19 cellular contexts compared by ENCODE assay signal in the genomic region with DNA sequence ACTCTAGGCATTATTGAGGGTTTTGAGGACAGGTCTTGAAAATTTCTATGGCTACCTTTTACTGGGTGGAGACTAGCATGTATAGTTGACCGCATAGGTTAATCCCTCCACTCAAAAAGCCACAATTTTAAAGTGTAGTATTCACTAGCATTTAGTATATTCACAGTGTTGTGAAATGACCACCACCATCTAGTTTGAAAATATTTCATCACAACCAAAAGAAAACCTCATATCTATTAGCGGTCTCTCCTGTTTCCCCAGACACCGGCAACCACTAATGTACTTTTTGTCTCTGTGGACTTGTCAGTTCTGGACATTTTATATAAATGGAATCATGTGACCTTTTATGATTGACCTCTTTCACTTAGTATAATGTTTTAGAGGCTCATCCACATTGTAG. TPM values are rescaled to one million over a fixed set of nuclear protein-coding genes. Genes with fewer than 3 reads are reported as not detected.
DNase-seq lines count a peak whose midpoint lies in the region; ATAC-seq and TF ChIP-seq lines count a peak whose summit lies in the region.
"Had no signal": no experiment of that assay in that cellular context is flagged by ENCODE, and none has a peak within 500 bp of the region (broad histone marks: within the 10 kb centered on the region; RNA-seq: fewer than 3 reads in every experiment).

No MANE protein-coding gene starts in this region.

- H3K4me3 Mint-ChIP-seq in CD14-positive monocyte (no peak overlapping the region), GM23338 (no peak overlapping the region)
- H3K4me3 Mint-ChIP-seq in natural killer cell treated with Interleukin-12 subunit alpha and Interleukin-12 subunit beta and Interleukin-15 and Interleukin-18, amount 100 ng/mL, for 72 hours: no peak overlapping the region
- no peak overlapping the region for H3K4me3 Mint-ChIP-seq in activated CD4-positive, alpha-beta T cell treated with anti-CD3 and anti-CD28 coated beads, Interleukin-2, amount 10 ng/mL, durations not matched to agents 7 days and 5 days
- H3K4me3 Mint-ChIP-seq: CD4-positive, alpha-beta memory T cell had no signal

- peak overlapping the region in 4 of 7 donors; percentile 27 to 66 (median 44) for H3K27ac Mint-ChIP-seq in CD14-positive monocyte
- no peak overlapping the region for H3K27ac Mint-ChIP-seq in GM23338
- peak overlapping the region; percentile 4 to 19 for H3K27ac Mint-ChIP-seq in natural killer cell treated with Interleukin-12 subunit alpha and Interleukin-12 subunit beta and Interleukin-15 and Interleukin-18, amount 100 ng/mL, for 72 hours
- no peak overlapping the region for H3K27ac Mint-ChIP-seq in activated CD4-positive, alpha-beta T cell treated with anti-CD3 and anti-CD28 coated beads, Interleukin-2, amount 10 ng/mL, durations not matched to agents 7 days and 5 days

- no peak for ATAC-seq in GM23338
- no peak for ATAC-seq in natural killer cell treated with Interleukin-12 subunit alpha and Interleukin-12 subunit beta and Interleukin-15 and Interleukin-18, amount 100 ng/mL, for 72 hours
- no peak for ATAC-seq in GM18498 (IDR thresholded peaks at IDR 0.05; ENCODE audit: unreplicated experiment)

- CTCF ChIA-PET in activated CD4-positive, alpha-beta T cell treated with anti-CD3 and anti-CD28 coated beads, Interleukin-2, amount 10 ng/mL, durations not matched to agents 7 days and 5 days (lab: Charles Lee): no interaction called here

- no peak overlapping the region for H3K4me3 ChIP-seq in GM23338

- H3K4me1 ChIP-seq in GM23338 (ENCODE audit: insufficient read depth): no peaks in the 10 kb centered on the region

- H4K20me1 ChIP-seq in GM23338 (replicated peaks; ENCODE audit: insufficient read depth): peaks cover 21% of the 10 kb centered on the region

- no peaks in the 10 kb centered on the region for H3K27me3 ChIP-seq in GM23338 (ENCODE audit: insufficient read depth)

- peaks cover 22% of the 10 kb centered on the region for H3K36me3 ChIP-seq in GM23338 (ENCODE audit: insufficient read depth)

- H3K9me3 Mint-ChIP-seq in CD14-positive monocyte: peaks cover 0 to 5% (median 0%) of the 10 kb centered on the region in 7 donors
- H3K9me3 Mint-ChIP-seq in GM23338: no peaks in the 10 kb centered on the region; the same call in 2 of the 3 replicates
- H3K9me3 Mint-ChIP-seq in natural killer cell treated with Interleukin-12 subunit alpha and Interleukin-12 subunit beta and Interleukin-15 and Interleukin-18, amount 100 ng/mL, for 72 hours: no peaks in the 10 kb centered on the region
- no peaks in the 10 kb centered on the region for H3K9me3 Mint-ChIP-seq in activated CD4-positive, alpha-beta T cell treated with anti-CD3 and anti-CD28 coated beads, Interleukin-2, amount 10 ng/mL, durations not matched to agents 7 days and 5 days
- H3K9me3 Mint-ChIP-seq: CD4-positive, alpha-beta memory T cell had no signal

- intact Hi-C loops in CD14-positive monocyte (cut with micrococcal nuclease): no loop called here

- H3F3A ChIP-seq in GM23338 (replicated peaks; ENCODE audit: low read depth): 0 out of 2 replicates have a peak, but pooled peaks cover 3% of the 10 kb centered on the region

- no peak overlapping the region for H3K4me2 ChIP-seq in GM23338

- TF ChIP-seq CTCF in CD14-positive monocyte (IDR thresholded peaks at IDR 0.05) (no peak), GM23338 (conservative IDR thresholded peaks at IDR 0.05; ENCODE audit: low read depth in 2 of 2) (no peak)

- H2AFZ ChIP-seq in GM23338: no peak overlapping the region

- POLR2A ChIA-PET in activated CD4-positive, alpha-beta T cell treated with anti-CD3 and anti-CD28 coated beads, Interleukin-2, amount 10 ng/mL, durations not matched to agents 7 days and 5 days (lab: Charles Lee): no interaction called here

- H3K27me3 Mint-ChIP-seq in CD14-positive monocyte (ENCODE audit: low read depth in 3 of 3) (no peaks in the 10 kb centered on the region), GM23338 (ENCODE audit: insufficient read depth, low read depth, poor library complexity) (peaks cover under 1% of the 10 kb centered on the region)
- H3K27me3 Mint-ChIP-seq in natural killer cell treated with Interleukin-12 subunit alpha and Interleukin-12 subunit beta and Interleukin-15 and Interleukin-18, amount 100 ng/mL, for 72 hours: no peaks in the 10 kb centered on the region
- no peaks in the 10 kb centered on the region for H3K27me3 Mint-ChIP-seq in activated CD4-positive, alpha-beta T cell treated with anti-CD3 and anti-CD28 coated beads, Interleukin-2, amount 10 ng/mL, durations not matched to agents 7 days and 5 days
- H3K27me3 Mint-ChIP-seq: CD4-positive, alpha-beta memory T cell had no signal

- H3K79me2 ChIP-seq in GM23338 (replicated peaks; ENCODE audit: insufficient read depth): peaks cover 73% of the 10 kb centered on the region

- H3K27ac ChIP-seq in GM23338 (ENCODE audit: low read depth): peak overlapping the region; percentile 33; the same call in 1 of the 2 replicates

- peaks cover 4 to 19% of the 10 kb centered on the region in 2 donors for H3K36me3 Mint-ChIP-seq in CD14-positive monocyte
- H3K36me3 Mint-ChIP-seq in GM23338 (ENCODE audit: low read depth): peaks cover 85% of the 10 kb centered on the region
- peaks cover 5% of the 10 kb centered on the region for H3K36me3 Mint-ChIP-seq in natural killer cell treated with Interleukin-12 subunit alpha and Interleukin-12 subunit beta and Interleukin-15 and Interleukin-18, amount 100 ng/mL, for 72 hours
- peaks cover 49% of the 10 kb centered on the region for H3K36me3 Mint-ChIP-seq in activated CD4-positive, alpha-beta T cell treated with anti-CD3 and anti-CD28 coated beads, Interleukin-2, amount 10 ng/mL, durations not matched to agents 7 days and 5 days (ENCODE audit: low read depth)

- peaks cover 24% of the 10 kb centered on the region for H3K4me1 Mint-ChIP-seq in CD14-positive monocyte
- H3K4me1 Mint-ChIP-seq in GM23338: no peaks in the 10 kb centered on the region
- peaks cover 11 to 12% of the 10 kb centered on the region in 2 donors for H3K4me1 Mint-ChIP-seq in natural killer cell treated with Interleukin-12 subunit alpha and Interleukin-12 subunit beta and Interleukin-15 and Interleukin-18, amount 100 ng/mL, for 72 hours (ENCODE audit: low read depth in 2 of 2)
- H3K4me1 Mint-ChIP-seq in activated CD4-positive, alpha-beta T cell treated with anti-CD3 and anti-CD28 coated beads, Interleukin-2, amount 10 ng/mL, durations not matched to agents 7 days and 5 days: peaks cover 15% of the 10 kb centered on the region

- H3K9me2 ChIP-seq in GM23338 (ENCODE audit: insufficient read depth): no peaks in the 10 kb centered on the region

- no peak for DNase-seq in CD14-positive monocyte (ENCODE audit: low spot score)
- DNase-seq in GM23338 (ENCODE audit: low spot score): no peak
- DNase-seq in NOMO-1 treated with dmso at 0.1 percent for 144 hours (lab: John Stamatoyannopoulos, UW; ENCODE audit: unreplicated experiment): peak; percentile 32
- no peak for DNase-seq in natural killer cell treated with Interleukin-12 subunit alpha and Interleukin-12 subunit beta and Interleukin-15 and Interleukin-18, amount 100 ng/mL, for 72 hours (ENCODE audit: low spot score)
- DNase-seq in activated CD4-positive, alpha-beta T cell treated with anti-CD3 and anti-CD28 coated beads, Interleukin-2, amount 10 ng/mL, durations not matched to agents 7 days and 5 days: no peak
- DNase-seq in activated gamma-delta T cell (lab: John Stamatoyannopoulos, UW): no peak
- DNase-seq: ACHN; Calu3; CD4-positive, alpha-beta memory T cell; DMS53; H7; NCI-H1048; NCI-H1436 treated with DMSO at 0.1 percent for 48 hours; NCI-H2029 treated with DMSO at 0.1 percent for 48 hours; NCI-H2171 treated with DMSO at 0.1 percent for 48 hours; NCI-H446 treated with DMSO at 0.1 percent for 48 hours; NCI-H748 treated with DMSO at 0.1 percent for 48 hours; SHP77 treated with DMSO at 0.1 percent for 48 hours had no signal

TF ChIP-seq in GM23338, 12 proteins besides CTCF, POLR2A, EP300 and RAD21 (continues in another document):
- TF ChIP-seq EZH2phosphoT487 (IDR thresholded peaks at IDR 0.05; ENCODE audit: unreplicated experiment) (no peak), POLR2AphosphoS5 (IDR thresholded peaks at IDR 0.05; ENCODE audit: low read depth) (no peak), ZNF331 (CRISPR knock-in tag; IDR thresholded peaks at IDR 0.05; ENCODE audit: low read depth) (no peak), JUNB (IDR thresholded peaks at IDR 0.05; ENCODE audit: unreplicated experiment) (no peak), NANOG (IDR thresholded peaks at IDR 0.05; ENCODE audit: borderline replicate concordance) (no peak)
- TF ChIP-seq, protein P1, sequence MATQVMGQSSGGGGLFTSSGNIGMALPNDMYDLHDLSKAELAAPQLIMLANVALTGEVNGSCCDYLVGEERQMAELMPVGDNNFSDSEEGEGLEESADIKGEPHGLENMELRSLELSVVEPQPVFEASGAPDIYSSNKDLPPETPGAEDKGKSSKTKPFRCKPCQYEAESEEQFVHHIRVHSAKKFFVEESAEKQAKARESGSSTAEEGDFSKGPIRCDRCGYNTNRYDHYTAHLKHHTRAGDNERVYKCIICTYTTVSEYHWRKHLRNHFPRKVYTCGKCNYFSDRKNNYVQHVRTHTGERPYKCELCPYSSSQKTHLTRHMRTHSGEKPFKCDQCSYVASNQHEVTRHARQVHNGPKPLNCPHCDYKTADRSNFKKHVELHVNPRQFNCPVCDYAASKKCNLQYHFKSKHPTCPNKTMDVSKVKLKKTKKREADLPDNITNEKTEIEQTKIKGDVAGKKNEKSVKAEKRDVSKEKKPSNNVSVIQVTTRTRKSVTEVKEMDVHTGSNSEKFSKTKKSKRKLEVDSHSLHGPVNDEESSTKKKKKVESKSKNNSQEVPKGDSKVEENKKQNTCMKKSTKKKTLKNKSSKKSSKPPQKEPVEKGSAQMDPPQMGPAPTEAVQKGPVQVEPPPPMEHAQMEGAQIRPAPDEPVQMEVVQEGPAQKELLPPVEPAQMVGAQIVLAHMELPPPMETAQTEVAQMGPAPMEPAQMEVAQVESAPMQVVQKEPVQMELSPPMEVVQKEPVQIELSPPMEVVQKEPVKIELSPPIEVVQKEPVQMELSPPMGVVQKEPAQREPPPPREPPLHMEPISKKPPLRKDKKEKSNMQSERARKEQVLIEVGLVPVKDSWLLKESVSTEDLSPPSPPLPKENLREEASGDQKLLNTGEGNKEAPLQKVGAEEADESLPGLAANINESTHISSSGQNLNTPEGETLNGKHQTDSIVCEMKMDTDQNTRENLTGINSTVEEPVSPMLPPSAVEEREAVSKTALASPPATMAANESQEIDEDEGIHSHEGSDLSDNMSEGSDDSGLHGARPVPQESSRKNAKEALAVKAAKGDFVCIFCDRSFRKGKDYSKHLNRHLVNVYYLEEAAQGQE (IDR thresholded peaks at IDR 0.05; ENCODE audit: unreplicated experiment): no peak

RNA-seq across cellular contexts. Expression of a gene that starts 53.9 kb away (rescaled TPM):
- polyA plus RNA-seq in CD14-positive monocyte: 1 to 10 TPM; 2.0 to 2.8 TPM
- total RNA-seq in GM23338 (2014; rRNA removed; shearing (Covaris generic)): 249 and 261 TPM in 2 replicates
- polyA plus RNA-seq in GM23338 (2016; fragmentation: Nextera tagmentation; extraction: Ambion mirVana): 130 and 156 TPM in 2 replicates
- total RNA-seq in natural killer cell treated with Interleukin-12 subunit alpha and Interleukin-12 subunit beta and Interleukin-15 and Interleukin-18, amount 100 ng/mL, for 72 hours: 10 to 100 TPM; 30.9 to 43.5 TPM
- 10 to 100 TPM; 48.0 to 51.8 TPM for total RNA-seq in activated CD4-positive, alpha-beta T cell treated with anti-CD3 and anti-CD28 coated beads, Interleukin-2, amount 10 ng/mL, durations not matched to agents 7 days and 5 days

Comparison
In these comparisons a context has a peak if more than half of its experiments do, and no peak if none do; other contexts are left out.
1. H3K27ac Mint-ChIP-seq: peak in CD14-positive monocyte (4 of 7) and natural killer cell treated with Interleukin-12 subunit alpha and Interleukin-12 subunit beta and Interleukin-15 and Interleukin-18, amount 100 ng/mL, for 72 hours (2 of 2); none in GM23338 (single experiment) and activated CD4-positive, alpha-beta T cell treated with anti-CD3 and anti-CD28 coated beads, Interleukin-2, amount 10 ng/mL, durations not matched to agents 7 days and 5 days (single experiment).